ENCODE assay signal across 9 cellular contexts in genomic region chr3:10322355-10322715, GRCh38. TPM values are rescaled to one million over a fixed set of nuclear protein-coding genes. Genes with fewer than 3 reads are reported as not detected.
DNase-seq lines count a peak whose midpoint lies in the region; ATAC-seq, FAIRE-seq and TF ChIP-seq lines count a peak whose summit lies in the region.
"Had no signal": no experiment of that assay in that cellular context is flagged by ENCODE, and none has a peak within 500 bp of the region (broad histone marks: within the 10 kb centered on the region; RNA-seq: fewer than 3 reads in every experiment).

No MANE protein-coding gene starts in this region.

- no peak for FAIRE-seq in H54 (lab: Jason Lieb, UNC)
- no peak for FAIRE-seq in keratinocyte (lab: Jason Lieb, UNC)

- peaks cover 0 to 19% (median 0%) of the 10 kb centered on the region in 3 donors for H3K36me3 Mint-ChIP-seq in CD8-positive, alpha-beta memory T cell

- H3F3A ChIP-seq in SU-DHL-6 (ENCODE audit: insufficient read depth): no peaks in the 10 kb centered on the region

- no peak overlapping the region for H2AFZ ChIP-seq in SU-DHL-6 (ENCODE audit: low read depth, low read length, severe bottlenecking)
- H2AFZ ChIP-seq in keratinocyte (ENCODE audit: control insufficient read depth, low read length): no peak overlapping the region

- H3K9me3 ChIP-seq in CD8-positive, alpha-beta memory T cell (ENCODE audit: low read length): no peaks in the 10 kb centered on the region
- H3K9me3 ChIP-seq in SU-DHL-6 (ENCODE audit: insufficient read depth, low read length): no peaks in the 10 kb centered on the region
- no peaks in the 10 kb centered on the region for H3K9me3 ChIP-seq in keratinocyte (ENCODE audit: control insufficient read depth, low read depth, low read length)

- H3K4me2 ChIP-seq in SU-DHL-6 (ENCODE audit: low read depth, low read length, poor library complexity, severe bottlenecking) (no peak overlapping the region), keratinocyte (ENCODE audit: control insufficient read depth, extremely low read depth, insufficient read depth, low read depth, low read length) (no peak overlapping the region)

- H3K9ac ChIP-seq in SU-DHL-6 (ENCODE audit: low read length) (no peak overlapping the region), keratinocyte (ENCODE audit: control insufficient read depth, extremely low read depth, insufficient read depth, low read length) (no peak overlapping the region)

- no peak overlapping the region for H3K27ac ChIP-seq in CD8-positive, alpha-beta memory T cell (ENCODE audit: low read depth, low read length)
- H3K27ac ChIP-seq in SU-DHL-6 (ENCODE audit: low read depth, low read length): no peak overlapping the region
- H3K27ac ChIP-seq in keratinocyte (ENCODE audit: control insufficient read depth, insufficient read depth, low read length): no peak overlapping the region

- peaks cover 23 to 34% (median 24%) of the 10 kb centered on the region in 3 donors for H3K4me1 Mint-ChIP-seq in CD8-positive, alpha-beta memory T cell

- peak overlapping the region in 6 of 8 donors; percentile 23 to 95 (median 54) for H3K27ac Mint-ChIP-seq in CD8-positive, alpha-beta memory T cell

- no peaks in the 10 kb centered on the region for H3K27me3 ChIP-seq in CD8-positive, alpha-beta memory T cell (ENCODE audit: insufficient read depth, low read length, poor library complexity, severe bottlenecking)
- H3K27me3 ChIP-seq in SU-DHL-6 (ENCODE audit: low read length): no peaks in the 10 kb centered on the region
- H3K27me3 ChIP-seq in keratinocyte (ENCODE audit: control insufficient read depth, extremely low read depth, insufficient read depth, low read length): peaks cover 4% of the 10 kb centered on the region

- H4K20me1 ChIP-seq in SU-DHL-6 (ENCODE audit: low read depth, low read length): no peaks in the 10 kb centered on the region
- H4K20me1 ChIP-seq in keratinocyte (ENCODE audit: control insufficient read depth, extremely low read depth, insufficient read depth, low read length): peaks cover 4% of the 10 kb centered on the region

- dilution Hi-C loops in keratinocyte (cut with MboI; ENCODE audit: extremely low pct_ligation_motif_present, low sequenced_read_pairs): no loop called here

- peaks cover 20% of the 10 kb centered on the region for H3K79me2 ChIP-seq in SU-DHL-6 (ENCODE audit: insufficient read depth, low read length)
- peaks cover 30% of the 10 kb centered on the region for H3K79me2 ChIP-seq in keratinocyte (ENCODE audit: control insufficient read depth, insufficient read depth, low read length)

- POLR2A ChIA-PET in CD8-positive, alpha-beta memory T cell (lab: Charles Lee): interaction anchor here (1.2 to 1.5 kb wide), 2 partner anchors 389 to 432 kb away, joined by 3 to 4 read pairs; partner anchors contain the start of genes CRELD1 and JAGN1

- H3K9me3 Mint-ChIP-seq in CD8-positive, alpha-beta memory T cell: no peaks in the 10 kb centered on the region

- H3K9me2 ChIP-seq in SU-DHL-6 (replicated peaks; ENCODE audit: insufficient read depth, low read length): no peaks in the 10 kb centered on the region

- no peak for TF ChIP-seq POLR2A in H54 (IDR thresholded peaks at IDR 0.05; ENCODE audit: low read depth, low read length)

- no peak for ATAC-seq in GM18867 (IDR thresholded peaks at IDR 0.05; ENCODE audit: unreplicated experiment)

- CTCF ChIA-PET in CD8-positive, alpha-beta memory T cell (lab: Charles Lee): interaction anchor here (0.8 to 3.6 kb wide), 3 partner anchors 19 to 389 kb away, joined by 3 to 20 read pairs (median 3); partner anchors contain the start of gene CRELD1

- no peaks in the 10 kb centered on the region for H3K9me1 ChIP-seq in keratinocyte (ENCODE audit: control insufficient read depth, extremely low read depth, insufficient read depth, low read length)

- H3K36me3 ChIP-seq in CD8-positive, alpha-beta memory T cell (ENCODE audit: insufficient read depth, low read length): peaks cover 17% of the 10 kb centered on the region
- H3K36me3 ChIP-seq in SU-DHL-6 (ENCODE audit: low read length): no peaks in the 10 kb centered on the region
- H3K36me3 ChIP-seq in keratinocyte (ENCODE audit: control insufficient read depth in 2 of 2, extremely low read depth in 1 of 2, insufficient read depth in 2 of 2, low read length in 2 of 2): peaks cover 13 to 14% of the 10 kb centered on the region in 2 experiments

- peak; percentile 45 for TF ChIP-seq CTCF in SU-DHL-6 (IDR thresholded peaks at IDR 0.05; ENCODE audit: insufficient read depth, low read length, poor library complexity, severe bottlenecking)
- peak; percentile 43 to 48 (median 45) for TF ChIP-seq CTCF in keratinocyte (optimal IDR thresholded peaks at IDR 0.05 in 1 of 3, IDR thresholded peaks at IDR 0.05 in 1 of 3, conservative IDR thresholded peaks at IDR 0.05 in 1 of 3; ENCODE audit: extremely low read depth in 1 of 3, insufficient read depth in 2 of 3, low read length in 3 of 3)

- peak overlapping the region in 4 of 7 donors; percentile 8 to 96 (median 66) for H3K4me3 Mint-ChIP-seq in CD8-positive, alpha-beta memory T cell

- H3K4me1 ChIP-seq in CD8-positive, alpha-beta memory T cell (ENCODE audit: insufficient read depth, low read length): peaks cover 23% of the 10 kb centered on the region
- peaks cover 6% of the 10 kb centered on the region for H3K4me1 ChIP-seq in keratinocyte (ENCODE audit: control insufficient read depth, extremely low read depth, insufficient read depth, low read length)

- H3K4me3 ChIP-seq in CD8-positive, alpha-beta memory T cell (ENCODE audit: low read length): no peak overlapping the region
- H3K4me3 ChIP-seq in SU-DHL-6 (ENCODE audit: insufficient read depth, low read length, poor library complexity, severe bottlenecking): no peak overlapping the region
- no peak overlapping the region for H3K4me3 ChIP-seq in keratinocyte (ENCODE audit: control insufficient read depth in 2 of 3, extremely low read depth in 1 of 3, insufficient read depth in 2 of 3, low read depth in 1 of 3, low read length in 3 of 3)

- DNase-seq in CD8-positive, alpha-beta memory T cell: no peak
- DNase-seq in H54 (ENCODE audit: insufficient read length, low spot score) (peak; percentile 53), keratinocyte (ENCODE audit: low read depth, low spot score) (no peak), NCI-H187 (lab: John Stamatoyannopoulos, UW) (no peak), NCI-H1436 treated with DMSO at 0.1 percent for 48 hours (lab: John Stamatoyannopoulos, UW) (no peak), DMS79 treated with DMSO at 0.1 percent for 48 hours (lab: John Stamatoyannopoulos, UW) (no peak)
- DNase-seq: amniotic stem cell had no signal

- peaks cover 3 to 16% of the 10 kb centered on the region in 2 donors for H3K27me3 Mint-ChIP-seq in CD8-positive, alpha-beta memory T cell

RNA-seq across cellular contexts. Expression of gene SEC13, which starts 1.4 kb away (rescaled TPM):
- 100 to 1,000 TPM; 110 TPM for total RNA-seq in CD8-positive, alpha-beta memory T cell
- polyA plus RNA-seq in CD8-positive, alpha-beta memory T cell: 134 TPM
- 120 to 165 TPM (median 124 TPM) in 3 replicates for polyA plus RNA-seq in keratinocyte
- polyA plus RNA-seq in keratinocyte (2011; ENCODE audit: low read depth): 49.4 TPM
- polyA plus RNA-seq in keratinocyte (2011; cell fraction: cytosol; rRNA removed): 97.7 and 143 TPM in 2 replicates
- 109 and 125 TPM in 2 replicates for polyA plus RNA-seq in keratinocyte (2011; cell fraction: nucleus; rRNA removed)
- polyA plus RNA-seq in keratinocyte (2012; ENCODE audit: low replicate concordance): 90.5 and 167 TPM in 2 replicates
- 175 to 254 TPM (median 185 TPM) in 3 replicates for polyA minus RNA-seq in keratinocyte
- polyA minus RNA-seq in keratinocyte (2011; cell fraction: cytosol; rRNA and poly(A)+ RNA removed): 134 TPM
- 60.9 and 70.4 TPM in 2 replicates for polyA minus RNA-seq in keratinocyte (2011; cell fraction: nucleus; rRNA and poly(A)+ RNA removed)

RNA-seq across cellular contexts. Expression of gene GHRL, which starts 29.6 kb away (rescaled TPM):
- under 1 TPM in 1 of 2 experiments, not detected in 1; 0.69 TPM for total RNA-seq in CD8-positive, alpha-beta memory T cell
- polyA plus RNA-seq in CD8-positive, alpha-beta memory T cell: 0.16 TPM
- not detected in 3 replicates for polyA plus RNA-seq in keratinocyte
- not detected for polyA plus RNA-seq in keratinocyte (2011; ENCODE audit: low read depth)
- polyA plus RNA-seq in keratinocyte (2011; cell fraction: cytosol; rRNA removed): not detected in 2 replicates
- polyA plus RNA-seq in keratinocyte (2011; cell fraction: nucleus; rRNA removed): 0.11 TPM in 1 of 2 replicates, not detected in the other
- 0.21 TPM in 1 of 2 replicates, not detected in the other for polyA plus RNA-seq in keratinocyte (2012; ENCODE audit: low replicate concordance)
- not detected in 3 replicates for polyA minus RNA-seq in keratinocyte
- polyA minus RNA-seq in keratinocyte (2011; cell fraction: cytosol; rRNA and poly(A)+ RNA removed): not detected
- polyA minus RNA-seq in keratinocyte (2011; cell fraction: nucleus; rRNA and poly(A)+ RNA removed): not detected in 2 replicates
